ENCODE assay signal across 8 cellular contexts in genomic region chr10:107653832-107654287, GRCh38.
DNase-seq lines count a peak whose midpoint lies in the region; ATAC-seq lines count a peak whose summit lies in the region.

No MANE protein-coding gene starts in this region.

- H3K9ac ChIP-seq in BLaER1 (peak overlapping the region; percentile 68), mesenchymal stem cell (ENCODE audit: low read length) (peak overlapping the region; percentile 84)

- H3K14ac ChIP-seq in mesenchymal stem cell (ENCODE audit: low read length in 2 of 2): no peak overlapping the region

- no peak overlapping the region for H3K23ac ChIP-seq in mesenchymal stem cell (ENCODE audit: low read length in 2 of 2)

- DNase-seq in HT1080 (ENCODE audit: low read depth) (peak; percentile 62), amniotic epithelial cell (ENCODE audit: low read depth) (peak; percentile 39), mesenchymal stem cell (peak; percentile 65), GF-D8 (lab: John Stamatoyannopoulos, UW) (no peak), caudate nucleus (lab: John Stamatoyannopoulos, UW) (no peak)

- peak overlapping the region; percentile 58 for H3K27ac ChIP-seq in BLaER1
- no peak overlapping the region for H3K27ac ChIP-seq in mesenchymal stem cell (ENCODE audit: low read length, poor library complexity, severe bottlenecking)
- H3K27ac ChIP-seq in caudate nucleus (ENCODE audit: low read depth, low read length): no peak overlapping the region

- H3K4me3 ChIP-seq in BLaER1 (peak overlapping the region; percentile 59), mesenchymal stem cell (ENCODE audit: insufficient read depth in 1 of 2, low read depth in 1 of 2, low read length in 2 of 2) (peak overlapping the region in 1 of 2 experiments; percentile 80)

- H2AK5ac ChIP-seq in mesenchymal stem cell (ENCODE audit: low read length, severe bottlenecking): no peak overlapping the region

- H4K20me1 ChIP-seq in BLaER1: no peaks in the 10 kb centered on the region

- no peak overlapping the region for H2BK120ac ChIP-seq in mesenchymal stem cell (ENCODE audit: low read depth, low read length)

- no peak overlapping the region for H4K8ac ChIP-seq in mesenchymal stem cell (ENCODE audit: low read length)

- H3K36me3 ChIP-seq in BLaER1: no peaks in the 10 kb centered on the region
- H3K36me3 ChIP-seq in mesenchymal stem cell (ENCODE audit: control insufficient read depth in 1 of 2, insufficient read depth in 2 of 2, low read depth in 1 of 2, low read length in 2 of 2): no peaks in the 10 kb centered on the region

- H2BK5ac ChIP-seq in mesenchymal stem cell (ENCODE audit: low read depth, low read length, poor library complexity, severe bottlenecking): no peak overlapping the region

- peaks cover 16% of the 10 kb centered on the region for H3K4me1 ChIP-seq in BLaER1
- H3K4me1 ChIP-seq in mesenchymal stem cell (ENCODE audit: control insufficient read depth, insufficient read depth, low read depth, low read length): no peaks in the 10 kb centered on the region

- WGBS in mesenchymal stem cell: 59% methylated on average over 5 of the region's 5 CpGs

- no peaks in the 10 kb centered on the region for H3K9me3 ChIP-seq in BLaER1
- no peaks in the 10 kb centered on the region for H3K9me3 ChIP-seq in mesenchymal stem cell (ENCODE audit: control insufficient read depth, low read length)

- no peak overlapping the region for H2BK12ac ChIP-seq in mesenchymal stem cell (ENCODE audit: low read length in 2 of 2)

- H2AFZ ChIP-seq in mesenchymal stem cell (ENCODE audit: low read depth, low read length): no peak overlapping the region

- no peak overlapping the region for H2BK15ac ChIP-seq in mesenchymal stem cell (ENCODE audit: low read depth, poor library complexity, severe bottlenecking)

- H3K18ac ChIP-seq in mesenchymal stem cell (ENCODE audit: low read depth in 1 of 2, low read length in 2 of 2): no peak overlapping the region

- no peak overlapping the region for H3K4ac ChIP-seq in mesenchymal stem cell (ENCODE audit: low read depth in 1 of 2, low read length in 2 of 2)

- H3K27me3 ChIP-seq in BLaER1: no peaks in the 10 kb centered on the region; the same call in 1 of the 2 replicates
- H3K27me3 ChIP-seq in mesenchymal stem cell (ENCODE audit: control insufficient read depth in 1 of 2, insufficient read depth in 1 of 2, low read length in 2 of 2): no peaks in the 10 kb centered on the region

- H4K91ac ChIP-seq in mesenchymal stem cell (ENCODE audit: low read length): no peak overlapping the region

- H3K4me2 ChIP-seq in BLaER1 (peak overlapping the region; percentile 79), mesenchymal stem cell (ENCODE audit: low read length, poor library complexity, severe bottlenecking) (peak overlapping the region; percentile 27)

- no peaks in the 10 kb centered on the region for H3K79me1 ChIP-seq in mesenchymal stem cell (replicated peaks; ENCODE audit: low read length, poor library complexity, severe bottlenecking)

- ATAC-seq in GM19452 (IDR thresholded peaks at IDR 0.05; ENCODE audit: unreplicated experiment) (peak; percentile 82), HG02884 (IDR thresholded peaks at IDR 0.05; ENCODE audit: unreplicated experiment) (no peak)

Comparison
In these comparisons a context has a peak if more than half of its experiments do, and no peak if none do; other contexts are left out.
1. DNase-seq: peak in HT1080 (single experiment), amniotic epithelial cell (single experiment) and mesenchymal stem cell (single experiment); none in GF-D8 (single experiment) and caudate nucleus (0 of 61).